Comparison of ENCODE assay signal across 11 cellular contexts in the genomic region with DNA sequence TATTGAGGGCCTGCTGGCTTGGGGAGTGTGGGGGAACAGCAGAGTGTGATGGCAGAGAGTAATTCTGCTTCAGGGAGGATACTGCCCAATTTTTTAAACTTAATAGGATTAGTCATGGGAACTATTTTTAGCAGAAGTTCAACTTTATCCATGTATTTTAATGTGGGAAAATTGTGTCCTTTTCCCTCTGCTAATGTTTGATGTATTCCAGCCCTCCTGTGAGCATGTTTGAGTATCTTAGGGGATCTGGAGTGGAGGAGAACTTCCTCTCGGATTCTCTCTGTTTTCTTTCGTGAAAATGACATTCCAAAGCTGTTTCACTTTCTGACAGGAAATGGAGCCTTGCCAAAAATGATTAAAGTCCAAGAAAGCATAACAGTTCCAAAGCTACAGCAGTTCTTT.
DNase-seq lines count a peak whose midpoint lies in the region; ATAC-seq and TF ChIP-seq lines count a peak whose summit lies in the region.
"Had no signal": no experiment of that assay in that cellular context is flagged by ENCODE, and none has a peak within 500 bp of the region (broad histone marks: within the 10 kb centered on the region; RNA-seq: fewer than 3 reads in every experiment).

No MANE protein-coding gene starts in this region.

- peak; percentile 7 for DNase-seq in RPMI8226
- peak; percentile 95 for DNase-seq in fibroblast of pulmonary artery (ENCODE audit: low read depth)
- no peak for DNase-seq in neural crest cell (ENCODE audit: low read depth, low spot score)
- no peak for DNase-seq in HAP-1 (ENCODE audit: low spot score in 2 of 2)
- DNase-seq in stimulated activated effector memory CD8-positive, alpha-beta T cell treated with anti-CD3 and anti-CD28 coated beads, Interleukin-12 subunit alpha, Interleukin-12 subunit beta, amount 100 ng/mL, for 72 hours (ENCODE audit: low spot score in 2 of 2): no peak
- no peak for DNase-seq in NCI-H2196 treated with DMSO at 0.1 percent for 48 hours (lab: John Stamatoyannopoulos, UW; ENCODE audit: unreplicated experiment)
- DNase-seq: C1 segment of cervical spinal cord, NCI-H2107 had no signal

- H3K79me2 ChIP-seq in ACC112 (ENCODE audit: control insufficient read depth, insufficient read depth, low read length, unreplicated experiment): no peaks in the 10 kb centered on the region

- peak overlapping the region; percentile 86 for H3K27ac Mint-ChIP-seq in neural crest cell (ENCODE audit: unreplicated experiment)
- H3K27ac Mint-ChIP-seq in stimulated activated effector memory CD8-positive, alpha-beta T cell treated with anti-CD3 and anti-CD28 coated beads, Interleukin-12 subunit alpha, Interleukin-12 subunit beta, amount 100 ng/mL, for 72 hours: no peak overlapping the region

- H3K9me3 ChIP-seq in HAP-1: no peaks in the 10 kb centered on the region
- H3K9me3 ChIP-seq: neutrophil had no signal

- peaks cover 3% of the 10 kb centered on the region for H3K9me3 Mint-ChIP-seq in neural crest cell
- H3K9me3 Mint-ChIP-seq in stimulated activated effector memory CD8-positive, alpha-beta T cell treated with anti-CD3 and anti-CD28 coated beads, Interleukin-12 subunit alpha, Interleukin-12 subunit beta, amount 100 ng/mL, for 72 hours: no peaks in the 10 kb centered on the region

- H3K36me3 ChIP-seq in ACC112 (ENCODE audit: insufficient read depth, low read length) (no peaks in the 10 kb centered on the region), HAP-1 (replicated peaks) (no peaks in the 10 kb centered on the region)
- H3K36me3 ChIP-seq: neutrophil had no signal

- H3K4me1 ChIP-seq in ACC112 (ENCODE audit: control insufficient read depth, insufficient read depth, low read length, unreplicated experiment) (peaks cover 53% of the 10 kb centered on the region), HAP-1 (peaks cover 18% of the 10 kb centered on the region)

- peak overlapping the region; percentile 71 for H2AFZ ChIP-seq in ACC112 (ENCODE audit: low read length, unreplicated experiment)

- no peak for ATAC-seq in GM21390 (IDR thresholded peaks at IDR 0.05; ENCODE audit: unreplicated experiment)
- no peak for ATAC-seq in stimulated activated effector memory CD8-positive, alpha-beta T cell treated with anti-CD3 and anti-CD28 coated beads, Interleukin-12 subunit alpha, Interleukin-12 subunit beta, amount 100 ng/mL, for 72 hours

- H3K27me3 Mint-ChIP-seq in neural crest cell (ENCODE audit: low read depth): no peaks in the 10 kb centered on the region

- in situ Hi-C loops in HAP-1 (cut with MboI; ENCODE audit: low sequenced_read_pairs): no loop called here

- H3K4me3 ChIP-seq in ACC112 (ENCODE audit: low read depth, low read length): peak overlapping the region; percentile 54
- H3K4me3 ChIP-seq in fibroblast of pulmonary artery (replicated peaks; ENCODE audit: low read depth, low read length): no peak overlapping the region
- no peak overlapping the region for H3K4me3 ChIP-seq in HAP-1

- TF ChIP-seq CTCF in fibroblast of pulmonary artery (IDR thresholded peaks at IDR 0.05; ENCODE audit: low read length, missing control alignments): no peak
- TF ChIP-seq CTCF in neural crest cell (conservative IDR thresholded peaks at IDR 0.05): no peak

- H3K27me3 ChIP-seq in ACC112 (ENCODE audit: insufficient read depth, low read length): no peaks in the 10 kb centered on the region
- H3K27me3 ChIP-seq in HAP-1 (ENCODE audit: low read depth): no peaks in the 10 kb centered on the region
- H3K27me3 ChIP-seq: neutrophil had no signal

- peaks cover 56% of the 10 kb centered on the region for H3K4me1 Mint-ChIP-seq in neural crest cell
- H3K4me1 Mint-ChIP-seq in stimulated activated effector memory CD8-positive, alpha-beta T cell treated with anti-CD3 and anti-CD28 coated beads, Interleukin-12 subunit alpha, Interleukin-12 subunit beta, amount 100 ng/mL, for 72 hours: peaks cover 3% of the 10 kb centered on the region

- H3K36me3 Mint-ChIP-seq in neural crest cell (ENCODE audit: low read depth): peaks cover 2% of the 10 kb centered on the region
- no peaks in the 10 kb centered on the region for H3K36me3 Mint-ChIP-seq in stimulated activated effector memory CD8-positive, alpha-beta T cell treated with anti-CD3 and anti-CD28 coated beads, Interleukin-12 subunit alpha, Interleukin-12 subunit beta, amount 100 ng/mL, for 72 hours

- H3K27ac ChIP-seq in ACC112 (ENCODE audit: low read depth, low read length): peak overlapping the region; percentile 94
- H3K27ac ChIP-seq: neutrophil had no signal

- H3K4me3 Mint-ChIP-seq in neural crest cell: no peak overlapping the region
- no peak overlapping the region for H3K4me3 Mint-ChIP-seq in stimulated activated effector memory CD8-positive, alpha-beta T cell treated with anti-CD3 and anti-CD28 coated beads, Interleukin-12 subunit alpha, Interleukin-12 subunit beta, amount 100 ng/mL, for 72 hours

Comparison
In these comparisons a context has a peak if more than half of its experiments do, and no peak if none do; other contexts are left out.
1. DNase-seq: peak in RPMI8226 (single experiment) and fibroblast of pulmonary artery (single experiment); none in neural crest cell (single experiment), HAP-1 (0 of 2), stimulated activated effector memory CD8-positive, alpha-beta T cell treated with anti-CD3 and anti-CD28 coated beads, Interleukin-12 subunit alpha, Interleukin-12 subunit beta, amount 100 ng/mL, for 72 hours (0 of 2) and NCI-H2196 treated with DMSO at 0.1 percent for 48 hours (single experiment).